ENCODE assay signal across 1 cellular context in the genomic region with DNA sequence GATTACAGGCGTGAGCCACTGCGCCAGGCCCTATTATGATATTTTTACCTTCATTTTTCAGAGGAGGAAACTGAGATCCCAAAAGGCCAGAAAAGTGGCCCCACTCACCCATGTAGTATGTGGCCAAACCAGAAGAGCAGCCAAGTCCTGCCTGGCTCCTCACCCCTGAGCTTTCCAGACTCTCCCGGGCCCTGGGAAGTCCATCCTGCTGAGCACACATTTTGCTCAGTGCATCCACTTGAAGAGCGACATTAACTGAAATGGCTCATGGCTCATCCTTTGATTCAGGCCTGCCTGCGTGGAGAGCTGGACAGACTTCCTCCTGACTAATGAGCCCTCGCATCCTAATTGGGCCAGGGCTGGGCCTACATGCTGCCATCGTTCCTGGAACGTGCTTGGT.
TF ChIP-seq lines count a peak whose summit lies in the region.

No MANE protein-coding gene starts in this region.

TF ChIP-seq in K562, 482 proteins besides CTCF, POLR2A, EP300 and RAD21:
- TF ChIP-seq CHD1 (IDR thresholded peaks at IDR 0.05; ENCODE audit: low read length) (no peak), KLF6 (CRISPR knock-in tag; IDR thresholded peaks at IDR 0.05; ENCODE audit: borderline replicate concordance) (no peak), L3MBTL2 (IDR thresholded peaks at IDR 0.05) (peak; percentile 28; the same call in 1 of the 2 replicates), POLR2B (IDR thresholded peaks at IDR 0.05; ENCODE audit: low read depth, partially characterized antibody) (no peak), TFAM (CRISPR knock-in tag; conservative IDR thresholded peaks at IDR 0.05) (no peak), ZFX (CRISPR knock-in tag; IDR thresholded peaks at IDR 0.05) (no peak)
